In the genomic region with DNA sequence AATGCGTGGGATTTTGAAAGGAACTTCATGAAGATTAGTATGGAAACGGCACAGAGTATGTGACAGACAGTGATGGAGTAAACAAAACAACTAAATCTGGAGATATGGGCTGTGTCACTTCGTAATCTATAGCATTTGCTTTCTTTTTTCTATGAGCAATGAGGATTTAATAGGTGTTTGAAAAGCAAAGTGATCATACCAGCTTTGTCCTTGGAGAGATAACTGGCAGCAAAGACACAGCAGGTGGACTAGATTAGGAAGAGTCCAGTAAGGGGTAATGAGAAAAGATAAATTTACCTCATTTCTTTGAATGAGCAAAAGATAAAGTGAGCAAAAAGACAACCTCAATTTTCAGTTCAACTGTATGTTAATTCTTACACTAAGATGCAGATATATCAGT, we compare ENCODE assay signal across 21 cellular contexts.
"Had no signal": no experiment of that assay in that cellular context is flagged by ENCODE, and none has a peak within 500 bp of the region (broad histone marks: within the 10 kb centered on the region; RNA-seq: fewer than 3 reads in every experiment).

No MANE protein-coding gene starts in this region.

- H3K27ac ChIP-seq: coronary artery, dorsolateral prefrontal cortex, esophagus muscularis mucosa, foreskin keratinocyte, gastroesophageal sphincter, heart left ventricle, hepatocyte, lower lobe of right lung had no signal

- H3K4me1 ChIP-seq: esophagus muscularis mucosa, foreskin keratinocyte, gastroesophageal sphincter, heart left ventricle, lower lobe of right lung had no signal

- H3K27me3 ChIP-seq: dorsolateral prefrontal cortex, esophagus muscularis mucosa, foreskin keratinocyte, gastroesophageal sphincter, heart left ventricle, hepatocyte had no signal

- H3K4me2 ChIP-seq: hepatocyte had no signal

- H3K9me3 ChIP-seq: esophagus muscularis mucosa, gastroesophageal sphincter, heart left ventricle, lower lobe of right lung had no signal

- H3K79me2 ChIP-seq: hepatocyte had no signal

- DNase-seq: dermis blood vessel endothelial cell; dorsolateral prefrontal cortex; effector CD4-positive, alpha-beta T cell; effector memory CD4-positive, alpha-beta T cell; foreskin keratinocyte; heart left ventricle; hypothalamus; immature natural killer cell; islet precursor cell; kidney; kidney glomerular epithelial cell; left colon; left ventricle myocardium superior; lower lobe of right lung; mesenchymal stem cell; midbrain; naive thymus-derived CD4-positive, alpha-beta T cell had no signal

- H3K4me3 ChIP-seq: coronary artery, dorsolateral prefrontal cortex, esophagus muscularis mucosa, gastroesophageal sphincter, heart left ventricle, hepatocyte, lower lobe of right lung had no signal

- H3K36me3 ChIP-seq: esophagus muscularis mucosa, gastroesophageal sphincter, heart left ventricle, lower lobe of right lung had no signal
